In the genomic region with DNA sequence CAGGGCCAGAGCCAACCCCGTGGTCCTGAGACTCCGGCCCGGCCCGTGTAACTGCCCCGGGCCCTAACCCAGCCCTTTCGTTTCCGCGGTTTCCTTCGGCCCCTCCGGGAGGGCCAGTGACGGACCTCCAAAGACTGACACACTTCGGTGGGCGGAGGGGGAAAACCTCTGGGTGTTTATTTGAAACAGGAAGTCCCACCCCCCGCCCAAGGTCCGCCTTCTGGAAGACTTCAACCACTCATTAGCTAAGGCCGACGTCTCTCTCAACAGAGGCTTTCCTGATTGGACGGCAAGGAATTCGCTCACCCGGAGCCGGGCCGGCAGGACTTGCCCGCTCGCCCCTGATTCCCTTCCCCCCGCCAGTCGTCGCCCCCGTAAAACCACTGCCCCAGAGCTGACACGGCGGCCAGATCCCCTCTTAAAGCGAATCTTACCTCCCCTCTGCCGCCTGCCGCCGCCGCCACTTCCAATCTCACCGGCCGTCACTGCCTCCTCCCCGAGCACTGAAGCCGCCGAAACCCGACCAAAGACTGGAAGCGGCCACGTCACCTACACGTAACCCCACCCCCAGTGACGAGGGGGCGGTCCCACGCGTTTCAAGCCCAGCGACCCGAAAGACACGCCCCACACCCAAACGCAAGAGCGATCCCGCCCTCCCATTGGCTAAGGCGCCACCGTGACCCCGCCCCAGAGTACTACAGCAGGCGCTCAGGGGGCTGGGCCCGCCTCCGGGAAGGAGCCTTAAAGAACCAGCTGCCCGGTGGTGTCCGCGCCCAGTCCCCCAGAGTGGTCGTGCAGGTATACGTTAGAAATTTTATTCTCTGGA, we compare ENCODE assay signal across 8 cellular contexts. TPM values are rescaled to one million over a fixed set of nuclear protein-coding genes. Genes with fewer than 3 reads are reported as not detected.
DNase-seq lines count a peak whose midpoint lies in the region; ATAC-seq and TF ChIP-seq lines count a peak whose summit lies in the region.

A gene with protein sequence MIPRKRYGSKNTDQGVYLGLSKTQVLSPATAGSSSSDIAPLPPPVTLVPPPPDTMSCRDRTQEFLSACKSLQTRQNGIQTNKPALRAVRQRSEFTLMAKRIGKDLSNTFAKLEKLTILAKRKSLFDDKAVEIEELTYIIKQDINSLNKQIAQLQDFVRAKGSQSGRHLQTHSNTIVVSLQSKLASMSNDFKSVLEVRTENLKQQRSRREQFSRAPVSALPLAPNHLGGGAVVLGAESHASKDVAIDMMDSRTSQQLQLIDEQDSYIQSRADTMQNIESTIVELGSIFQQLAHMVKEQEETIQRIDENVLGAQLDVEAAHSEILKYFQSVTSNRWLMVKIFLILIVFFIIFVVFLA (minus strand): TSS at position 532 of the 826 bp plus-strand sequence. CDS start 808 bp downstream, outside the sequence.

- H3K79me2 ChIP-seq in mammary epithelial cell (ENCODE audit: insufficient read depth, low read length) = peaks cover 81% of the 10 kb centered on the region

- peak within 1 kb of the TSS; percentile 69 for H2AFZ ChIP-seq in mammary epithelial cell (ENCODE audit: low read depth, low read length)

- H3K4me2 ChIP-seq in mammary epithelial cell (ENCODE audit: insufficient read depth, low read depth, low read length) = peak within 1 kb of the TSS; percentile 84

- H3K9ac ChIP-seq in mammary epithelial cell (ENCODE audit: insufficient read depth, low read length) = peak within 1 kb of the TSS; percentile 91

- H3K27me3 ChIP-seq in WERI-Rb-1 (ENCODE audit: insufficient read depth, low read depth, severe bottlenecking) = no peaks in the 10 kb centered on the region
- no peaks in the 10 kb centered on the region for H3K27me3 ChIP-seq in mammary epithelial cell (ENCODE audit: insufficient read depth, low read length)

- H3K27ac ChIP-seq in WERI-Rb-1 (peak within 1 kb of the TSS; percentile 85), mammary epithelial cell (ENCODE audit: insufficient read depth, low read depth, low read length) (peak within 1 kb of the TSS; percentile 87), skin epidermis (peak within 1 kb of the TSS; percentile 76 to 99 (median 95))

- H3K9me3 ChIP-seq in WERI-Rb-1 (ENCODE audit: severe bottlenecking) = no peaks in the 10 kb centered on the region
- no peaks in the 10 kb centered on the region for H3K9me3 ChIP-seq in mammary epithelial cell (replicated peaks; ENCODE audit: insufficient read depth, low read length)
- no peaks in the 10 kb centered on the region for H3K9me3 ChIP-seq in iPS-18c (ENCODE audit: control insufficient read depth, insufficient read depth, low read length)

- H3K4me1 ChIP-seq in mammary epithelial cell (ENCODE audit: insufficient read depth, low read length) = peaks cover 19% of the 10 kb centered on the region

- H3K4me3 ChIP-seq in WERI-Rb-1 (ENCODE audit: low read depth, low read length) (peak within 1 kb of the TSS; percentile 68), mammary epithelial cell (replicated peaks in 1 of 3; ENCODE audit: insufficient read depth in 1 of 3, low read depth in 2 of 3, low read length in 3 of 3) (peak within 1 kb of the TSS; percentile 59 to 84 (median 75)), iPS-18c (ENCODE audit: insufficient read depth, low read depth, low read length) (peak within 1 kb of the TSS; percentile 98), skin epidermis (peak within 1 kb of the TSS; percentile 73 to 98 (median 92))

- ATAC-seq in GM18873 (IDR thresholded peaks at IDR 0.05; ENCODE audit: low FRiP score, unreplicated experiment) (peak; percentile 67), HG03139 (IDR thresholded peaks at IDR 0.05; ENCODE audit: unreplicated experiment) (peak; percentile 81)

- H4K20me1 ChIP-seq in mammary epithelial cell (ENCODE audit: insufficient read depth, low read length) = no peaks in the 10 kb centered on the region

- DNase-seq in ACHN (peak; percentile 95), NCI-H2227 (lab: John Stamatoyannopoulos, UW; ENCODE audit: unreplicated experiment) (peak; percentile 99), WERI-Rb-1 (peak; percentile 99), mammary epithelial cell (peak; percentile 97)

- intact Hi-C loops in mammary epithelial cell (cut with micrococcal nuclease) = loop anchor here (1.0 to 2.0 kb wide), 3 partner anchors 27 to 151 kb away; a partner anchor contains a TSS

- TF ChIP-seq CTCF in WERI-Rb-1 (IDR thresholded peaks at IDR 0.05; ENCODE audit: low read depth, low read length) (no peak), mammary epithelial cell (conservative IDR thresholded peaks at IDR 0.05 in 1 of 2, IDR thresholded peaks at IDR 0.05 in 1 of 2; ENCODE audit: extremely low read depth in 1 of 2, insufficient read depth in 1 of 2, low read depth in 1 of 2, low read length in 2 of 2) (no peak)

- dilution Hi-C loops in mammary epithelial cell (cut with HindIII; ENCODE audit: low sequenced_read_pairs) = no loop called here

- BruUV-seq in mammary epithelial cell (replicated peaks; lab: Mats Ljungman, UMichigan) = TSS peak; percentile 40

- CTCF ChIA-PET in mammary epithelial cell (lab: Charles Lee; ENCODE audit: low non-redundant PET) = interaction anchor here (0.6 to 1.1 kb wide), 2 partner anchors 45 to 272 kb away, joined by 3 read pairs; no protein-coding TSS in a partner anchor

- H3K36me3 ChIP-seq in WERI-Rb-1 (peaks cover 54% of the 10 kb centered on the region), mammary epithelial cell (ENCODE audit: insufficient read depth, low read length) (peaks cover 19% of the 10 kb centered on the region)

- in situ Hi-C loops in ACHN (cut with HindIII; ENCODE audit: low pct_ligation_motif_present, low pct_unique_long_range_greater_than_20kb, low sequenced_read_pairs) (no loop called here), mammary epithelial cell (cut with MboI; ENCODE audit: low sequenced_read_pairs in 2 of 2) (loop anchor here in 1 of 2 donors (25.0 kb wide), 1 partner anchor 444 kb away; no protein-coding TSS in a partner anchor)

- 2% methylated on average over 35 of the region's 65 CpGs for WGBS in mammary epithelial cell (ENCODE audit: low coverage, missing lambda C conversion rate)

RNA-seq across cellular contexts. Expression of the gene that starts here (rescaled TPM):
- 10 to 100 TPM; 26.7 to 44.1 TPM for total RNA-seq in mammary epithelial cell
- polyA plus RNA-seq in mammary epithelial cell = 35.1 TPM
- 34.8 TPM for polyA minus RNA-seq in mammary epithelial cell

Comparison
In these comparisons a context has a peak if more than half of its experiments do, and no peak if none do; other contexts are left out.
1. Peak in every context shown above with its lines: DNase-seq, ATAC-seq, H3K4me3 ChIP-seq and H3K27ac ChIP-seq.